ENCODE assay signal across 21 cellular contexts in genomic region chr6:158174024-158174423, GRCh38. TPM values are rescaled to one million over a fixed set of nuclear protein-coding genes. Genes with fewer than 3 reads are reported as not detected.
A peak's percentile ranks its signal among the peaks of the same experiment; 100 is the strongest.
DNase-seq lines count a peak whose midpoint lies in the region; ATAC-seq and TF ChIP-seq lines count a peak whose summit lies in the region.
"Had no signal": no experiment of that assay in that cellular context is flagged by ENCODE, and none has a peak within 500 bp of the region (broad histone marks: within the 10 kb centered on the region; RNA-seq: fewer than 3 reads in every experiment).

No MANE protein-coding gene starts in this region.

- DNase-seq in right cardiac atrium = no peak
- no peak for DNase-seq in Right ventricle myocardium superior
- peak in 1 of 2 donors; percentile 26 for DNase-seq in fibroblast of lung (ENCODE audit: low read depth in 2 of 2)
- no peak for DNase-seq in osteoblast (ENCODE audit: insufficient read length, low spot score, missing footprints)
- no peak for DNase-seq in RPMI8226
- DNase-seq in activated CD8-positive, alpha-beta memory T cell treated with anti-CD3 and anti-CD28 coated beads for 24 hours = no peak
- no peak for DNase-seq in NCI-H2196 (lab: John Stamatoyannopoulos, UW; ENCODE audit: unreplicated experiment)
- DNase-seq in COR-L47 (lab: John Stamatoyannopoulos, UW) = no peak
- DNase-seq: 8988T; CD8-positive, alpha-beta T cell; DMS53; GOT3; NCI-H1092 treated with DMSO at 0.1 percent for 48 hours; NCI-H146; NCI-H2029 treated with DMSO at 0.1 percent for 48 hours; NCI-H2171 treated with DMSO at 0.1 percent for 48 hours; NCI-H748 treated with DMSO at 0.1 percent for 48 hours; NK-92 treated with Interleukin-12 subunit alpha and Interleukin-12 subunit beta, amount 100 ng/mL, for 24 hours; SIG-M5 had no signal

- H3K4me1 ChIP-seq in right cardiac atrium (ENCODE audit: control insufficient read depth, insufficient read depth, low read length) (peaks cover 4% of the 10 kb centered on the region), fibroblast of lung (ENCODE audit: control insufficient read depth, extremely low read depth, insufficient read depth, low read length) (peaks cover 17% of the 10 kb centered on the region), osteoblast (ENCODE audit: insufficient read depth, low read length) (peaks cover 49% of the 10 kb centered on the region)

- peak overlapping the region; percentile 50 for H3K27ac ChIP-seq in right cardiac atrium (ENCODE audit: low read length)
- H3K27ac ChIP-seq in fibroblast of lung (ENCODE audit: insufficient read depth, low read length) = peak overlapping the region; percentile 62
- H3K27ac ChIP-seq in osteoblast (ENCODE audit: low read depth, low read length) = peak overlapping the region; percentile 72
- H3K27ac ChIP-seq: BLaER1 treated with 17β-estradiol and CSF1 and Interleukin-3, amounts not matched to agents 10 nM and 100 nM had no signal

- no peak overlapping the region for H2AFZ ChIP-seq in fibroblast of lung (ENCODE audit: low read length)
- no peak overlapping the region for H2AFZ ChIP-seq in osteoblast (ENCODE audit: low read length)

- intact Hi-C loops in right cardiac atrium (cut with DNase I) = no loop called here
- intact Hi-C loops in Right ventricle myocardium superior (cut with DNase I) = no loop called here

- H3K36me3 ChIP-seq in fibroblast of lung (ENCODE audit: control insufficient read depth, insufficient read depth, low read length) = no peaks in the 10 kb centered on the region
- H3K36me3 ChIP-seq in osteoblast (ENCODE audit: insufficient read depth, low read length) = peaks cover 23% of the 10 kb centered on the region

- H3K4me3 ChIP-seq in right cardiac atrium (ENCODE audit: low read length) = no peak overlapping the region
- no peak overlapping the region for H3K4me3 ChIP-seq in fibroblast of lung (replicated peaks in 1 of 4; ENCODE audit: control extremely low read depth in 1 of 4, insufficient read depth in 1 of 4, low read depth in 3 of 4, low read length in 4 of 4)
- no peak overlapping the region for H3K4me3 ChIP-seq in osteoblast (ENCODE audit: insufficient read depth, low read length)
- H3K4me3 ChIP-seq: BLaER1 treated with 17β-estradiol and CSF1 and Interleukin-3, amounts not matched to agents 10 nM and 100 nM had no signal

- H4K20me1 ChIP-seq in fibroblast of lung (ENCODE audit: control insufficient read depth, extremely low read depth, insufficient read depth, low read length) (no peaks in the 10 kb centered on the region), osteoblast (ENCODE audit: insufficient read depth, low read length) (no peaks in the 10 kb centered on the region)

- H3K27me3 ChIP-seq in right cardiac atrium (ENCODE audit: control insufficient read depth, insufficient read depth) (no peaks in the 10 kb centered on the region), fibroblast of lung (ENCODE audit: control insufficient read depth, insufficient read depth, low read length) (no peaks in the 10 kb centered on the region), osteoblast (ENCODE audit: insufficient read depth, low read length) (no peaks in the 10 kb centered on the region)
- H3K27me3 ChIP-seq: BLaER1 treated with 17β-estradiol and CSF1 and Interleukin-3, amounts not matched to agents 10 nM and 100 nM had no signal

- H3K9ac ChIP-seq in fibroblast of lung (ENCODE audit: insufficient read depth, low read length) = no peak overlapping the region
- H3K9ac ChIP-seq: BLaER1 treated with 17β-estradiol and CSF1 and Interleukin-3, amounts not matched to agents 10 nM and 100 nM had no signal

- ATAC-seq in right cardiac atrium (peak in 1 of 2 donors; percentile 10), Right ventricle myocardium superior (ENCODE audit: poor library complexity) (no peak)
- ATAC-seq: CD8-positive, alpha-beta T cell; HCT116 had no signal

- H3K4me2 ChIP-seq in fibroblast of lung (ENCODE audit: extremely low read depth, insufficient read depth, low read length) (peak overlapping the region; percentile 23), osteoblast (ENCODE audit: insufficient read depth, low read length) (peak overlapping the region; percentile 38)
- H3K4me2 ChIP-seq: BLaER1 treated with 17β-estradiol and CSF1 and Interleukin-3, amounts not matched to agents 10 nM and 100 nM had no signal

- H3K79me2 ChIP-seq in fibroblast of lung (ENCODE audit: control insufficient read depth, insufficient read depth, low read length) = no peaks in the 10 kb centered on the region
- H3K79me2 ChIP-seq in osteoblast (ENCODE audit: insufficient read depth, low read length) = peaks cover 39% of the 10 kb centered on the region

- WGBS in right cardiac atrium = 62% methylated on average over 2 of the region's 2 CpGs

- TF ChIP-seq CTCF in fibroblast of lung (conservative IDR thresholded peaks at IDR 0.05 in 1 of 2, IDR thresholded peaks at IDR 0.05 in 1 of 2; ENCODE audit: low read depth in 1 of 2, low read length in 2 of 2) (no peak), osteoblast (IDR thresholded peaks at IDR 0.05; ENCODE audit: extremely low read depth, low read depth, low read length) (no peak)

- H3K9me3 ChIP-seq in right cardiac atrium (ENCODE audit: control insufficient read depth, low read length) = no peaks in the 10 kb centered on the region
- H3K9me3 ChIP-seq in fibroblast of lung (ENCODE audit: control insufficient read depth, insufficient read depth, low read depth, low read length) = no peaks in the 10 kb centered on the region
- H3K9me3 ChIP-seq in osteoblast (ENCODE audit: low read depth, low read length) = no peaks in the 10 kb centered on the region

RNA-seq across cellular contexts. Expression of gene GTF2H5, which starts 5.9 kb away (rescaled TPM):
- total RNA-seq in right cardiac atrium (10 to 100 TPM; 22.4 to 33.2 (median 27.3) TPM), Right ventricle myocardium superior (25.6 TPM), fibroblast of lung (7.2 and 10.7 TPM in 2 replicates), osteoblast (6.2 and 7.2 TPM in 2 replicates)
- polyA plus RNA-seq in right cardiac atrium (11.7 TPM), fibroblast of lung (24.7 and 32.5 TPM in 2 replicates)
- polyA plus RNA-seq in fibroblast of lung (2012) = 43.6 and 48.5 TPM in 2 replicates
- polyA minus RNA-seq in fibroblast of lung (ENCODE audit: low replicate concordance) = 1.2 and 1.9 TPM in 2 replicates

RNA-seq across cellular contexts. Expression of gene SERAC1, which starts 6.0 kb away (rescaled TPM):
- total RNA-seq in right cardiac atrium (1 to 10 TPM; 4.5 to 7.0 (median 5.7) TPM), Right ventricle myocardium superior (4.5 TPM), fibroblast of lung (33.6 and 37.7 TPM in 2 replicates), osteoblast (33.7 and 35.1 TPM in 2 replicates)
- polyA plus RNA-seq in right cardiac atrium (3.1 TPM), fibroblast of lung (16.0 and 21.3 TPM in 2 replicates)
- polyA plus RNA-seq in fibroblast of lung (2012) = 10.8 and 12.7 TPM in 2 replicates
- polyA minus RNA-seq in fibroblast of lung (ENCODE audit: low replicate concordance) = 3.3 and 5.9 TPM in 2 replicates
